ENCODE assay signal across 18 cellular contexts in genomic region chr12:30013051-30013450, GRCh38.
A peak's percentile ranks its signal among the peaks of the same experiment; 100 is the strongest.
DNase-seq lines count a peak whose midpoint lies in the region; ATAC-seq and TF ChIP-seq lines count a peak whose summit lies in the region.
"Had no signal": no experiment of that assay in that cellular context is flagged by ENCODE, and none has a peak within 500 bp of the region (broad histone marks: within the 10 kb centered on the region; RNA-seq: fewer than 3 reads in every experiment).

No MANE protein-coding gene starts in this region.

- H3K79me2 ChIP-seq in GM23338 (replicated peaks; ENCODE audit: insufficient read depth) (no peaks in the 10 kb centered on the region), parathyroid adenoma (no peaks in the 10 kb centered on the region)

- H3K4me1 ChIP-seq in GM23338 (ENCODE audit: insufficient read depth) (no peaks in the 10 kb centered on the region), parathyroid adenoma (peaks cover 4% of the 10 kb centered on the region)

- peak; percentile 98 for ATAC-seq in GM23338

- TF ChIP-seq CTCF in GM23338 (conservative IDR thresholded peaks at IDR 0.05; ENCODE audit: low read depth in 2 of 2) (peak; percentile 34 to 45), parathyroid adenoma (IDR thresholded peaks at IDR 0.05) (no peak)

- no peaks in the 10 kb centered on the region for H3K36me3 Mint-ChIP-seq in GM23338 (ENCODE audit: low read depth)

- H3K9me3 Mint-ChIP-seq in GM23338, result no peaks in the 10 kb centered on the region

- no peaks in the 10 kb centered on the region for H3K9me2 ChIP-seq in GM23338 (ENCODE audit: insufficient read depth)

- TF ChIP-seq RAD21 in Ishikawa (IDR thresholded peaks at IDR 0.05; ENCODE audit: low read depth), result no peak

- no peaks in the 10 kb centered on the region for H4K20me1 ChIP-seq in GM23338 (replicated peaks; ENCODE audit: insufficient read depth)

- H2AFZ ChIP-seq in GM23338, result no peak overlapping the region
- peak overlapping the region; percentile 13 for H2AFZ ChIP-seq in parathyroid adenoma

- H3K9me3 ChIP-seq in parathyroid adenoma (ENCODE audit: control insufficient read depth, low read length), result no peaks in the 10 kb centered on the region
- H3K9me3 ChIP-seq: BE2C had no signal

- H3F3A ChIP-seq in GM23338 (replicated peaks; ENCODE audit: low read depth), result no peaks in the 10 kb centered on the region

- TF ChIP-seq EP300 in Ishikawa (IDR thresholded peaks at IDR 0.05; ENCODE audit: borderline replicate concordance), result no peak

- H3K27ac Mint-ChIP-seq in GM23338, result no peak overlapping the region
- H3K27ac Mint-ChIP-seq: CD4-positive, alpha-beta T cell had no signal

- H3K4me2 ChIP-seq in GM23338, result no peak overlapping the region
- no peak overlapping the region for H3K4me2 ChIP-seq in parathyroid adenoma (ENCODE audit: low read length)

- no peak overlapping the region for H3K9ac ChIP-seq in parathyroid adenoma

- DNase-seq in GM23338 (ENCODE audit: low spot score) (peak; percentile 72), iPS DF 19.7 (ENCODE audit: low read depth, low spot score) (peak; percentile 9), AML-193 (lab: John Stamatoyannopoulos, UW) (no peak), germinal center (ENCODE audit: low spot score) (no peak)
- no peak for DNase-seq in stimulated activated CD4-positive, alpha-beta T cell treated with anti-CD3 and anti-CD28 coated beads, Interleukin-1b, Interleukin-23, amount 100 ng/mL, for 48 hours
- DNase-seq: BE2C; Calu3; CD4-positive, alpha-beta T cell; DMS79 treated with DMSO at 0.1 percent for 48 hours; IMR-90; Kasumi-1; NCI-H1105; NCI-H226; NCI-H526 treated with DMSO at 0.1 percent for 48 hours; RPMI8226; SIG-M5 had no signal

- H3K4me1 Mint-ChIP-seq in GM23338, result peaks cover 7% of the 10 kb centered on the region

- no peak overlapping the region for H3K4me3 ChIP-seq in GM23338
- H3K4me3 ChIP-seq in parathyroid adenoma (ENCODE audit: low read depth, low read length), result no peak overlapping the region

- no peaks in the 10 kb centered on the region for H3K27me3 ChIP-seq in GM23338 (ENCODE audit: insufficient read depth)
- no peaks in the 10 kb centered on the region for H3K27me3 ChIP-seq in parathyroid adenoma (ENCODE audit: control insufficient read depth, insufficient read depth, low read length)
- H3K27me3 ChIP-seq: BE2C had no signal

- H3K36me3 ChIP-seq in GM23338 (ENCODE audit: insufficient read depth) (no peaks in the 10 kb centered on the region), parathyroid adenoma (ENCODE audit: control insufficient read depth, insufficient read depth, low read length) (no peaks in the 10 kb centered on the region)
- H3K36me3 ChIP-seq: BE2C had no signal

- H3K4me3 Mint-ChIP-seq in GM23338, result no peak overlapping the region
- H3K4me3 Mint-ChIP-seq: CD4-positive, alpha-beta T cell had no signal

- H3K27me3 Mint-ChIP-seq in GM23338 (ENCODE audit: insufficient read depth, low read depth, poor library complexity), result no peaks in the 10 kb centered on the region
- H3K27me3 Mint-ChIP-seq: CD4-positive, alpha-beta T cell had no signal

- H3K27ac ChIP-seq in GM23338 (ENCODE audit: low read depth) (no peak overlapping the region), parathyroid adenoma (no peak overlapping the region)

TF ChIP-seq in GM23338, 12 proteins besides CTCF, POLR2A, EP300 and RAD21 (continues in another document):
- TF ChIP-seq POLR2AphosphoS5 (IDR thresholded peaks at IDR 0.05; ENCODE audit: low read depth), result no peak
- no peak for TF ChIP-seq ZNF331 (CRISPR knock-in tag; IDR thresholded peaks at IDR 0.05; ENCODE audit: low read depth)
- no peak for TF ChIP-seq EZH2phosphoT487 (IDR thresholded peaks at IDR 0.05; ENCODE audit: unreplicated experiment)
- TF ChIP-seq CREB1 (CRISPR knock-in tag; IDR thresholded peaks at IDR 0.05; ENCODE audit: low read depth), result no peak
- TF ChIP-seq JUNB (IDR thresholded peaks at IDR 0.05; ENCODE audit: unreplicated experiment), result no peak
- TF ChIP-seq STAT1 (IDR thresholded peaks at IDR 0.05; ENCODE audit: unreplicated experiment), result no peak
- no peak for TF ChIP-seq REST (IDR thresholded peaks at IDR 0.05; ENCODE audit: unreplicated experiment)
- TF ChIP-seq EZH2 (IDR thresholded peaks at IDR 0.05; ENCODE audit: low read depth, unreplicated experiment), result no peak
- no peak for TF ChIP-seq ZNF114 (CRISPR knock-in tag; IDR thresholded peaks at IDR 0.05)

TF ChIP-seq in Ishikawa, 13 proteins besides CTCF, POLR2A, EP300 and RAD21:
- no peak for TF ChIP-seq CREB1 (IDR thresholded peaks at IDR 0.05; ENCODE audit: low read depth)
- no peak for TF ChIP-seq TAF1 (IDR thresholded peaks at IDR 0.05; ENCODE audit: low read depth)
- TF ChIP-seq TEAD4 (IDR thresholded peaks at IDR 0.05), result 0 out of 2 replicates have a peak, but pooled peaks have one; percentile 16

Comparison
In these comparisons a context has a peak if more than half of its experiments do, and no peak if none do; other contexts are left out.
1. DNase-seq: peak in GM23338 (single experiment) and iPS DF 19.7 (single experiment); none in AML-193 (0 of 2), stimulated activated CD4-positive, alpha-beta T cell treated with anti-CD3 and anti-CD28 coated beads, Interleukin-1b, Interleukin-23, amount 100 ng/mL, for 48 hours (single experiment) and germinal center (single experiment).